19 cellular contexts compared by ENCODE assay signal in the genomic region with DNA sequence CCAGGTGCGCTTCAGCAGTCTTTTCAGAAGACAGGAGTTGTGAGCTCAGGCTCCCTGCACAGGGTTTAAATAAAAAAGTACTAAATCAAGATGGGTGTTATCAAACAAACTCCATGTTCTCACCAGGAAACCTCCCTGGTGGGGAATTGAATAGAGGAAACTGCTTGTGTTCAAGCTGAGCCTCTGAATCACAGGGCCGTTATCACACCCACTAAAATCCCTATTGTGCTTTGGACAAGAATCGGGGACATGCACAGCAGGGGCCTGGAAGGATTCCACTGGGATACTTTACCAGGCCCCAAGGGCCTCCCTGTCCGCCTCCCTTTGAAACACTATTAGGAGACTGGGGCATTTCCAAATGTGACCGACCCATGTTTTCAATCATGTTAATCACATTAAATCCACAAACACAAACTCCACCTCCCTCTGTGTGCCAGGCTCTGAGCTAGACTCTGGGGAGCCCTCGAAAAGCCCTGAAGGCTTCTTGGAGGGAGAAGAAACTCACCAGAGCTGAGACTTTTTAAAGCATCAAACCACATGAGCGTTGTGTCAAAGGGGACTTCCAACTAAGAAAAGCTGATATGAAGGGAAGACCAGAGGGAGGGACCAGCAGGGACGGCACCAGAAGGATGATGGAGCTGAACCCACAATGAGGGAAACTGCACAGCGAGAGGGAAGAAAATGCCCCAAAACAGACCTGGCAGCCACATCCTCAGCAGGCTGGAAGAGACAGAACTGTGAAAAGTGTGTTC.
DNase-seq lines count a peak whose midpoint lies in the region; ATAC-seq, FAIRE-seq and TF ChIP-seq lines count a peak whose summit lies in the region.
"Had no signal": no experiment of that assay in that cellular context is flagged by ENCODE, and none has a peak within 500 bp of the region (broad histone marks: within the 10 kb centered on the region; RNA-seq: fewer than 3 reads in every experiment).

No MANE protein-coding gene starts in this region.

- H3K4me1 ChIP-seq in H1 (replicated peaks in 1 of 4; ENCODE audit: control insufficient read depth in 3 of 4, insufficient read depth in 4 of 4, low read length in 3 of 4) (peaks cover 0 to 8% (median 3%) of the 10 kb centered on the region in 4 experiments; a peak in 5 of 7 replicates), neuronal stem cell (ENCODE audit: control insufficient read depth in 2 of 2, insufficient read depth in 1 of 2, low read depth in 1 of 2, low read length in 2 of 2) (peaks cover 9 to 24% of the 10 kb centered on the region in 2 donors), colonic mucosa (no peaks in the 10 kb centered on the region)

- POLR2A ChIA-PET in H1 (lab: Charles Lee; ENCODE audit: partially characterized antibody) = no interaction called here

- H3K9me3 ChIP-seq in H1 (ENCODE audit: insufficient read depth in 2 of 2, low read depth in 1 of 2, low read length in 1 of 2) (no peaks in the 10 kb centered on the region), neuronal stem cell (replicated peaks in 1 of 2; ENCODE audit: control insufficient read depth in 2 of 2, insufficient read depth in 1 of 2, low read depth in 1 of 2, low read length in 2 of 2) (no peaks in the 10 kb centered on the region), colonic mucosa (no peaks in the 10 kb centered on the region)

- H3K4me1 Mint-ChIP-seq in activated CD8-positive, alpha-beta memory T cell treated with anti-CD3 and anti-CD28 coated beads, Interleukin-2, amount 10 ng/mL, durations not matched to agents 7 days and 5 days = peaks cover 2% of the 10 kb centered on the region

- intact Hi-C loops in colonic mucosa (cut with DNase I) = no loop called here

- DNase-seq in activated CD8-positive, alpha-beta memory T cell treated with anti-CD3 and anti-CD28 coated beads, Interleukin-2, amount 10 ng/mL, durations not matched to agents 7 days and 5 days = peak; percentile 19
- no peak for DNase-seq in activated CD8-positive, alpha-beta memory T cell treated with anti-CD3 and anti-CD28 coated beads, Interleukin-2, amount 50 U/mL, for 48 hours
- DNase-seq in NCI-H345 (lab: John Stamatoyannopoulos, UW) = peak; percentile 34
- DNase-seq in H1 (ENCODE audit: low read depth in 1 of 2, low spot score in 2 of 2) = no peak
- DNase-seq in neuronal stem cell (ENCODE audit: low spot score) = no peak
- no peak for DNase-seq in stimulated activated naive CD4-positive, alpha-beta T cell treated with Interleukin-2 at 50 U/mL for 16 hours (lab: John Stamatoyannopoulos, UW)
- no peak for DNase-seq in colonic mucosa
- no peak for DNase-seq in NCI-H226
- DNase-seq: 8988T; CD8-positive, alpha-beta memory T cell; DMS79 treated with DMSO at 0.1 percent for 48 hours; NCI-H1105 treated with DMSO at 0.1 percent for 48 hours; NCI-H1930; NCI-H526; SHP77 treated with DMSO at 0.1 percent for 48 hours had no signal

- no peak overlapping the region for H3K23ac ChIP-seq in H1 (ENCODE audit: insufficient read length)
- no peak overlapping the region for H3K23ac ChIP-seq in neuronal stem cell (ENCODE audit: low read depth, low read length, poor library complexity)

- H3K4me2 ChIP-seq in H1 (ENCODE audit: insufficient read depth in 1 of 2, low read depth in 2 of 2, low read length in 2 of 2) = no peak overlapping the region; a peak in 1 of 4 replicates
- no peak overlapping the region for H3K4me2 ChIP-seq in neuronal stem cell (ENCODE audit: insufficient read depth, low read length, poor library complexity, severe bottlenecking)

- no peak overlapping the region for H3K4me3 Mint-ChIP-seq in activated CD8-positive, alpha-beta memory T cell treated with anti-CD3 and anti-CD28 coated beads, Interleukin-2, amount 10 ng/mL, durations not matched to agents 7 days and 5 days
- H3K4me3 Mint-ChIP-seq: CD8-positive, alpha-beta memory T cell had no signal

- H3K27ac ChIP-seq in H1 (ENCODE audit: low read depth, low read length) (no peak overlapping the region), neuronal stem cell (replicated peaks; ENCODE audit: low read length) (no peak overlapping the region), colonic mucosa (no peak overlapping the region)

- H3K27me3 Mint-ChIP-seq in activated CD8-positive, alpha-beta memory T cell treated with anti-CD3 and anti-CD28 coated beads, Interleukin-2, amount 10 ng/mL, durations not matched to agents 7 days and 5 days = no peaks in the 10 kb centered on the region
- H3K27me3 Mint-ChIP-seq: CD8-positive, alpha-beta memory T cell had no signal

- no peaks in the 10 kb centered on the region for H3K9me3 Mint-ChIP-seq in activated CD8-positive, alpha-beta memory T cell treated with anti-CD3 and anti-CD28 coated beads, Interleukin-2, amount 10 ng/mL, durations not matched to agents 7 days and 5 days (ENCODE audit: low read depth)
- H3K9me3 Mint-ChIP-seq: CD8-positive, alpha-beta memory T cell had no signal

- no peak for TF ChIP-seq RAD21 in H1 (IDR thresholded peaks at IDR 0.05 in 1 of 2, conservative IDR thresholded peaks at IDR 0.05 in 1 of 2; ENCODE audit: low read depth in 2 of 2, low read length in 2 of 2)

- no peak for TF ChIP-seq POLR2A in H1 (IDR thresholded peaks at IDR 0.05; ENCODE audit: control extremely low read depth in 1 of 2, low read depth in 2 of 2, low read length in 2 of 2)

- H2BK15ac ChIP-seq in H1 (ENCODE audit: low read length) (peak overlapping the region; percentile 31; the same call in 1 of the 2 replicates), neuronal stem cell (ENCODE audit: low read length) (peak overlapping the region; percentile 69)

- TF ChIP-seq EP300 in H1 (IDR thresholded peaks at IDR 0.05; ENCODE audit: borderline replicate concordance in 1 of 2, low read depth in 2 of 2, low read length in 2 of 2) = no peak

- H2BK12ac ChIP-seq in H1 (ENCODE audit: low read depth, low read length) (peak overlapping the region; percentile 86; the same call in 1 of the 2 replicates), neuronal stem cell (ENCODE audit: low read length) (peak overlapping the region; percentile 95)

- H2AK5ac ChIP-seq in H1 (ENCODE audit: low read depth, low read length) (0 out of 2 replicates have a peak overlapping the region, but pooled peaks have one; percentile 69), neuronal stem cell (ENCODE audit: low read depth, low read length) (peak overlapping the region; percentile 96)

- no peak overlapping the region; the same call in 1 of the 2 replicates for H3K18ac ChIP-seq in H1 (ENCODE audit: extremely low read depth, low read length)
- H3K18ac ChIP-seq in neuronal stem cell (ENCODE audit: low read length) = peak overlapping the region; percentile 84

- no peak overlapping the region for H3K4ac ChIP-seq in H1 (replicated peaks; ENCODE audit: insufficient read length, low read depth, low read length)
- no peak overlapping the region for H3K4ac ChIP-seq in neuronal stem cell (ENCODE audit: low read length)

- no peak overlapping the region for H4K5ac ChIP-seq in H1 (ENCODE audit: insufficient read length, low read depth, low read length)

- H2BK20ac ChIP-seq in H1 (ENCODE audit: low read length) = peak overlapping the region; percentile 95; the same call in 1 of the 2 replicates

- no peak for TF ChIP-seq CTCF in H1 (IDR thresholded peaks at IDR 0.05; ENCODE audit: control extremely low read depth in 1 of 3, insufficient read depth in 1 of 3, low read depth in 1 of 3, low read length in 3 of 3)
- no peak for TF ChIP-seq CTCF in colonic mucosa (IDR thresholded peaks at IDR 0.05)

- no peak for ATAC-seq in activated CD8-positive, alpha-beta memory T cell treated with anti-CD3 and anti-CD28 coated beads, Interleukin-2, amount 10 ng/mL, durations not matched to agents 7 days and 5 days
- ATAC-seq: SK-N-SH treated with all-trans-retinoic acid at 6 μM for 48 hours had no signal

- H3K36me3 ChIP-seq in H1 (ENCODE audit: control insufficient read depth in 2 of 4, insufficient read depth in 4 of 4, low read length in 3 of 4) (no peaks in the 10 kb centered on the region), neuronal stem cell (replicated peaks in 1 of 2; ENCODE audit: control insufficient read depth in 2 of 2, insufficient read depth in 2 of 2, low read length in 2 of 2) (no peaks in the 10 kb centered on the region), colonic mucosa (no peaks in the 10 kb centered on the region)

- no peaks in the 10 kb centered on the region for H3K27me3 ChIP-seq in H1 (replicated peaks in 1 of 4; ENCODE audit: control insufficient read depth in 3 of 4, extremely low read depth in 1 of 4, insufficient read depth in 3 of 4, low read length in 3 of 4)
- no peaks in the 10 kb centered on the region for H3K27me3 ChIP-seq in neuronal stem cell (ENCODE audit: control insufficient read depth in 3 of 3, insufficient read depth in 3 of 3, low read depth in 1 of 3, low read length in 3 of 3)
- no peaks in the 10 kb centered on the region for H3K27me3 ChIP-seq in colonic mucosa

- no peak overlapping the region for H4K8ac ChIP-seq in H1 (ENCODE audit: extremely low read depth, insufficient read depth, low read length)
- no peak overlapping the region for H4K8ac ChIP-seq in neuronal stem cell (ENCODE audit: low read depth, low read length)

- no peak for FAIRE-seq in H1 (lab: Jason Lieb, UNC)
- FAIRE-seq: G401.6, GM12891, GM18507 had no signal

- H2AFZ ChIP-seq in H1 (ENCODE audit: low read length) (no peak overlapping the region), neuronal stem cell (ENCODE audit: low read length) (no peak overlapping the region)

- H2BK5ac ChIP-seq in H1 (ENCODE audit: low read depth, low read length) = peak overlapping the region; percentile 40; the same call in 1 of the 2 replicates
- H2BK5ac ChIP-seq in neuronal stem cell (ENCODE audit: low read length) = peak overlapping the region; percentile 40

- no peaks in the 10 kb centered on the region for H4K20me1 ChIP-seq in H1 (replicated peaks in 1 of 2; ENCODE audit: control insufficient read depth in 1 of 2, insufficient read depth in 2 of 2, low read length in 2 of 2)

- WGBS in H1 (ENCODE audit: extremely low coverage in 1 of 2, insufficient coverage in 1 of 2, insufficient read length in 1 of 2, insufficient replicate concordance in 2 of 2, low coverage in 1 of 2, low lambda C conversion rate in 2 of 2, missing lambda C conversion rate in 1 of 2), 2 experiments = 84% methylated on average over 9 of the region's 9 CpGs; no CpG with 5 or more reads in 1 of the 2 experiments
- no CpG with 5 or more reads among the region's 9 CpGs for WGBS in neuronal stem cell (ENCODE audit: extremely low coverage in 2 of 2, insufficient read length in 2 of 2, insufficient replicate concordance in 1 of 2), 2 donors

- H2BK120ac ChIP-seq in H1 (replicated peaks; ENCODE audit: low read depth, low read length) (peak overlapping the region; percentile 70), neuronal stem cell (ENCODE audit: low read depth, low read length) (peak overlapping the region; percentile 58)

- H3K4me3 ChIP-seq in H1 (ENCODE audit: extremely low read depth in 1 of 4, insufficient read depth in 2 of 4, low read depth in 3 of 4, low read length in 4 of 4) (no peak overlapping the region), neuronal stem cell (ENCODE audit: low read length in 2 of 2) (no peak overlapping the region), colonic mucosa (no peak overlapping the region)

- CTCF ChIA-PET in activated CD8-positive, alpha-beta memory T cell treated with anti-CD3 and anti-CD28 coated beads, Interleukin-2, amount 10 ng/mL, durations not matched to agents 7 days and 5 days (lab: Charles Lee) = no interaction called here
- CTCF ChIA-PET in H1 (lab: Charles Lee; ENCODE audit: partially characterized antibody) = no interaction called here

- no peaks in the 10 kb centered on the region for H3K79me2 ChIP-seq in H1 (ENCODE audit: control insufficient read depth in 1 of 2, insufficient read depth in 2 of 2, low read length in 2 of 2)

- H3K36me3 Mint-ChIP-seq in activated CD8-positive, alpha-beta memory T cell treated with anti-CD3 and anti-CD28 coated beads, Interleukin-2, amount 10 ng/mL, durations not matched to agents 7 days and 5 days = peaks cover 2% of the 10 kb centered on the region

- no peak overlapping the region for H3K56ac ChIP-seq in H1 (replicated peaks; ENCODE audit: insufficient read length, low read depth, low read length)

- H3K27ac Mint-ChIP-seq in activated CD8-positive, alpha-beta memory T cell treated with anti-CD3 and anti-CD28 coated beads, Interleukin-2, amount 10 ng/mL, durations not matched to agents 7 days and 5 days = no peak overlapping the region

- H3K9ac ChIP-seq in H1 (replicated peaks in 1 of 4; ENCODE audit: extremely low read depth in 1 of 4, low read depth in 3 of 4, low read length in 3 of 4) (no peak overlapping the region), neuronal stem cell (ENCODE audit: low read depth, low read length, poor library complexity) (no peak overlapping the region), colonic mucosa (ENCODE audit: low read depth in 2 of 2, low read length in 2 of 2) (no peak overlapping the region)

- H4K91ac ChIP-seq in H1 (replicated peaks; ENCODE audit: insufficient read length, low read length) = peak overlapping the region; percentile 58
- H4K91ac ChIP-seq in neuronal stem cell (ENCODE audit: low read depth, low read length, poor library complexity) = no peak overlapping the region

- H3K23me2 ChIP-seq in H1 (ENCODE audit: low read depth, low read length) = no peaks in the 10 kb centered on the region

- H3K79me1 ChIP-seq in H1 (ENCODE audit: low read depth, low read length) (no peaks in the 10 kb centered on the region), neuronal stem cell (ENCODE audit: low read depth, low read length) (no peaks in the 10 kb centered on the region)

- H3K14ac ChIP-seq in H1 (ENCODE audit: insufficient read length) = no peak overlapping the region
- no peak overlapping the region for H3K14ac ChIP-seq in neuronal stem cell (ENCODE audit: low read length)

Comparison
In these comparisons a context has a peak if more than half of its experiments do, and no peak if none do; other contexts are left out.
1. DNase-seq: peak in activated CD8-positive, alpha-beta memory T cell treated with anti-CD3 and anti-CD28 coated beads, Interleukin-2, amount 10 ng/mL, durations not matched to agents 7 days and 5 days (single experiment) and NCI-H345 (single experiment); none in activated CD8-positive, alpha-beta memory T cell treated with anti-CD3 and anti-CD28 coated beads, Interleukin-2, amount 50 U/mL, for 48 hours (single experiment), H1 (0 of 2), neuronal stem cell (single experiment), stimulated activated naive CD4-positive, alpha-beta T cell treated with Interleukin-2 at 50 U/mL for 16 hours (single experiment), colonic mucosa (single experiment) and NCI-H226 (single experiment).